Comparison of ENCODE assay signal across 16 cellular contexts in genomic region chr2:47304654-47305053, GRCh38.
A peak's percentile ranks its signal among the peaks of the same experiment; 100 is the strongest.
DNase-seq lines count a peak whose midpoint lies in the region; ATAC-seq and TF ChIP-seq lines count a peak whose summit lies in the region.
"Had no signal": no experiment of that assay in that cellular context is flagged by ENCODE, and none has a peak within 500 bp of the region (broad histone marks: within the 10 kb centered on the region; RNA-seq: fewer than 3 reads in every experiment).

No MANE protein-coding gene starts in this region.

- BruUV-seq in Caco-2 (replicated peaks; lab: Mats Ljungman, UMichigan), result no TSS peak

- H3K79me2 ChIP-seq in hepatocyte, result no peaks in the 10 kb centered on the region

- peaks cover 13% of the 10 kb centered on the region for H3K36me3 Mint-ChIP-seq in Caco-2 (ENCODE audit: insufficient read depth, unreplicated experiment)

- H3K9me2 ChIP-seq in hepatocyte (replicated peaks; ENCODE audit: insufficient read depth), result no peaks in the 10 kb centered on the region

- H3K4me1 Mint-ChIP-seq in Caco-2 (ENCODE audit: low read depth, unreplicated experiment), result peaks cover 54% of the 10 kb centered on the region

- H3K4me3 ChIP-seq in Caco-2 (ENCODE audit: low read depth, low read length) (no peak overlapping the region), body of pancreas (no peak overlapping the region), hepatocyte (no peak overlapping the region), psoas muscle (no peak overlapping the region)
- H3K4me3 ChIP-seq: GM12878 had no signal

- no peak overlapping the region for H3K4me3 Mint-ChIP-seq in Caco-2 (ENCODE audit: unreplicated experiment)
- H3K4me3 Mint-ChIP-seq: B cell; CD4-positive, alpha-beta T cell; HFFc6 had no signal

- CTCF ChIA-PET in Caco-2 (lab: Charles Lee), result no interaction called here

- H3K9me3 ChIP-seq in Caco-2, result no peaks in the 10 kb centered on the region
- no peaks in the 10 kb centered on the region for H3K9me3 ChIP-seq in body of pancreas
- H3K9me3 ChIP-seq in hepatocyte (ENCODE audit: low read depth), result no peaks in the 10 kb centered on the region
- no peaks in the 10 kb centered on the region for H3K9me3 ChIP-seq in psoas muscle

- peak overlapping the region; percentile 33 for H3K27ac Mint-ChIP-seq in Caco-2 (ENCODE audit: unreplicated experiment)
- H3K27ac Mint-ChIP-seq: B cell; CD4-positive, alpha-beta T cell; HFFc6 had no signal

- 35 to 47% methylated on average over 4 of the region's 4 CpGs for whole genome bisulfite sequencing in body of pancreas, 2 donors
- WGBS in hepatocyte (ENCODE audit: low lambda C conversion rate, missing lambda C conversion rate), result 56% methylated on average over 4 of the region's 4 CpGs
- WGBS in psoas muscle, 3 donors, result 44 to 66% (median 46%) methylated on average over 4 of the region's 4 CpGs

- H3K27me3 ChIP-seq in Caco-2 (replicated peaks; ENCODE audit: control insufficient read depth, insufficient read depth, low read length) (no peaks in the 10 kb centered on the region), body of pancreas (no peaks in the 10 kb centered on the region), hepatocyte (no peaks in the 10 kb centered on the region), psoas muscle (ENCODE audit: insufficient read depth in 3 of 3, low read length in 2 of 3) (no peaks in the 10 kb centered on the region)

- TF ChIP-seq CTCF in Caco-2 (IDR thresholded peaks at IDR 0.05; ENCODE audit: insufficient read depth in 1 of 2, low read depth in 1 of 2, low read length in 1 of 2, severe bottlenecking in 1 of 2, unreplicated experiment in 1 of 2) (no peak), body of pancreas (IDR thresholded peaks at IDR 0.05) (no peak), hepatocyte (IDR thresholded peaks at IDR 0.05; ENCODE audit: poor library complexity) (no peak), psoas muscle (IDR thresholded peaks at IDR 0.05) (no peak)

- H3K36me3 ChIP-seq in Caco-2 (ENCODE audit: control insufficient read depth, insufficient read depth, low read length) (no peaks in the 10 kb centered on the region), body of pancreas (replicated peaks in 1 of 2; ENCODE audit: insufficient read depth in 1 of 2, low read depth in 2 of 2) (no peaks in the 10 kb centered on the region), hepatocyte (replicated peaks; ENCODE audit: insufficient read depth, low read depth) (no peaks in the 10 kb centered on the region), psoas muscle (ENCODE audit: insufficient read depth in 1 of 2, low read depth in 1 of 2) (no peaks in the 10 kb centered on the region)

- no peaks in the 10 kb centered on the region for H4K20me1 ChIP-seq in hepatocyte (ENCODE audit: insufficient read depth, poor library complexity, severe bottlenecking)

- ATAC-seq in body of pancreas (peak; percentile 50), psoas muscle (no peak), GM18502 (IDR thresholded peaks at IDR 0.05; ENCODE audit: poor library complexity, unreplicated experiment) (no peak)
- ATAC-seq: GM12878 had no signal

- H3K27ac ChIP-seq in body of pancreas, result peak overlapping the region in 2 of 4 donors; percentile 20 to 33
- H3K27ac ChIP-seq in hepatocyte, result peak overlapping the region; percentile 31
- H3K27ac ChIP-seq in psoas muscle, result peak overlapping the region; percentile 81

- H3K4me1 ChIP-seq in Caco-2, result peaks cover 70% of the 10 kb centered on the region
- no peaks in the 10 kb centered on the region for H3K4me1 ChIP-seq in body of pancreas
- peaks cover 19% of the 10 kb centered on the region for H3K4me1 ChIP-seq in hepatocyte (ENCODE audit: insufficient read depth)
- peaks cover 28% of the 10 kb centered on the region for H3K4me1 ChIP-seq in psoas muscle

- no peak for TF ChIP-seq POLR2A in body of pancreas (IDR thresholded peaks at IDR 0.05)

- no peak overlapping the region for H2AFZ ChIP-seq in hepatocyte

- intact Hi-C loops in Caco-2 (cut with micrococcal nuclease; ENCODE audit: unreplicated experiment), result no loop called here
- intact Hi-C loops in body of pancreas (cut with DNase I), result no loop called here
- intact Hi-C loops in psoas muscle (cut with DNase I), result no loop called here

- POLR2A ChIA-PET in Caco-2 (lab: Charles Lee), result no interaction called here

- no peak overlapping the region for H3K4me2 ChIP-seq in hepatocyte

- H3K9me3 Mint-ChIP-seq in Caco-2 (ENCODE audit: unreplicated experiment), result no peaks in the 10 kb centered on the region
- H3K9me3 Mint-ChIP-seq: CD4-positive, alpha-beta T cell; HFFc6 had no signal

- H3K27me3 Mint-ChIP-seq in Caco-2 (ENCODE audit: insufficient read depth, unreplicated experiment), result no peaks in the 10 kb centered on the region
- H3K27me3 Mint-ChIP-seq: B cell had no signal

- DNase-seq in Caco-2, result no peak
- DNase-seq in body of pancreas, result no peak
- DNase-seq in hepatocyte (ENCODE audit: low spot score), result no peak
- no peak for DNase-seq in psoas muscle
- DNase-seq in kidney glomerular epithelial cell (lab: John Stamatoyannopoulos, UW), result no peak
- no peak for DNase-seq in GM19238 (ENCODE audit: insufficient read length, low spot score)
- no peak for DNase-seq in activated CD4-positive, alpha-beta T cell treated with anti-CD3 and anti-CD28 coated beads for 4 hours
- DNase-seq: C1 segment of cervical spinal cord; CD4-positive, alpha-beta T cell; DMS79; HCEC 1CT; HFFc6; IMR-90 had no signal
